In the genomic region with DNA sequence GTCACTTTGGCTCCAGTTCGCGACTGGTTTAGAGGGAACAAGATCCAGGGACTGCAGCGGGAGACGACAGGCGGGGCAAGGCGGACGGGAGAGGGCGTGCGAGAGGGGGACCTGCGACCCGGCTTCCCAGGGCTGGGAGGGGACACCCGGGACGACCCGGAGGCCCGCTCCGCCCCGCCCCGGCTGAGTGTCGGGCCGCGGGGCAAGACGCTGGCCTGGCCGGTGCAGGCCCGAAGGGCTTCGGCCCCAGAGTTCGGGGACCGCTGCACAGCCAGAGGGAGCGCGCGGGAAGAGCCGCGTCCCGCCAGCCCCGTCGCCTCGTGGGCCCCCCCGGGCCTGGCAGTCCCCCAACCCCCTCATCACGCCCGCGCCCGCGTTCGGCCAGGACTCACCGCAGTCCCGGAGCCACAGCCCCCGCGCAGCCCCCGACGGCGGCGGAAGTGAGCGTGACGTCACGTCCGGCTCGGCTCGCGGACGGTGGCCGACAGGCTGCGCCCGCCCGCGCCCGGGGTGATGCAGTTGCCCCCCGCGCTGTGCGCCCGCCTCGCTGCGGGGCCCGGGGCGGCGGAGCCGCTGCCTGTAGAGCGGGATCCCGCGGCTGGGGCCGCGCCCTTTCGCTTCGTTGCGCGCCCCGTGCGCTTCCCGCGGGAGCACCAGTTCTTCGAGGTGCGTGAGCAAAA, we compare ENCODE assay signal across 8 cellular contexts. TPM values are rescaled to one million over a fixed set of nuclear protein-coding genes. Genes with fewer than 3 reads are reported as not detected.
DNase-seq lines count a peak whose midpoint lies in the region; ATAC-seq and TF ChIP-seq lines count a peak whose summit lies in the region.

A gene with protein sequence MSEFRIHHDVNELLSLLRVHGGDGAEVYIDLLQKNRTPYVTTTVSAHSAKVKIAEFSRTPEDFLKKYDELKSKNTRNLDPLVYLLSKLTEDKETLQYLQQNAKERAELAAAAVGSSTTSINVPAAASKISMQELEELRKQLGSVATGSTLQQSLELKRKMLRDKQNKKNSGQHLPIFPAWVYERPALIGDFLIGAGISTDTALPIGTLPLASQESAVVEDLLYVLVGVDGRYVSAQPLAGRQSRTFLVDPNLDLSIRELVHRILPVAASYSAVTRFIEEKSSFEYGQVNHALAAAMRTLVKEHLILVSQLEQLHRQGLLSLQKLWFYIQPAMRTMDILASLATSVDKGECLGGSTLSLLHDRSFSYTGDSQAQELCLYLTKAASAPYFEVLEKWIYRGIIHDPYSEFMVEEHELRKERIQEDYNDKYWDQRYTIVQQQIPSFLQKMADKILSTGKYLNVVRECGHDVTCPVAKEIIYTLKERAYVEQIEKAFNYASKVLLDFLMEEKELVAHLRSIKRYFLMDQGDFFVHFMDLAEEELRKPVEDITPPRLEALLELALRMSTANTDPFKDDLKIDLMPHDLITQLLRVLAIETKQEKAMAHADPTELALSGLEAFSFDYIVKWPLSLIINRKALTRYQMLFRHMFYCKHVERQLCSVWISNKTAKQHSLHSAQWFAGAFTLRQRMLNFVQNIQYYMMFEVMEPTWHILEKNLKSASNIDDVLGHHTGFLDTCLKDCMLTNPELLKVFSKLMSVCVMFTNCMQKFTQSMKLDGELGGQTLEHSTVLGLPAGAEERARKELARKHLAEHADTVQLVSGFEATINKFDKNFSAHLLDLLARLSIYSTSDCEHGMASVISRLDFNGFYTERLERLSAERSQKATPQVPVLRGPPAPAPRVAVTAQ (minus strand): TSS at position 442 of the 680 bp plus-strand sequence. CDS start 5,931 bp downstream, outside the sequence.
A gene with protein sequence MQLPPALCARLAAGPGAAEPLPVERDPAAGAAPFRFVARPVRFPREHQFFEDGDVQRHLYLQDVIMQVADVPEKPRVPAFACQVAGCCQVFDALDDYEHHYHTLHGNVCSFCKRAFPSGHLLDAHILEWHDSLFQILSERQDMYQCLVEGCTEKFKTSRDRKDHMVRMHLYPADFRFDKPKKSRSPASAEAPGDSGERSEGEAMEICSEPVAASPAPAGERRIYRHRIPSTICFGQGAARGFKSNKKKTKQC (plus strand): TSS at position 484 of the 680 bp plus-strand sequence. CDS start 30 bp downstream, at position 514.

- H3K9me3 ChIP-seq in KOPT-K1 (ENCODE audit: insufficient read depth, low read length, poor library complexity, severe bottlenecking): no peaks in the 10 kb centered on the region
- H3K9me3 ChIP-seq in cardiac muscle cell (ENCODE audit: low read depth): no peaks in the 10 kb centered on the region
- no peaks in the 10 kb centered on the region for H3K9me3 ChIP-seq in transverse colon

- H3K4me1 ChIP-seq in cardiac muscle cell (ENCODE audit: low read depth) (peaks cover 5% of the 10 kb centered on the region), transverse colon (peaks cover 7 to 33% (median 18%) of the 10 kb centered on the region in 4 donors)

- intact Hi-C loops in posterior cingulate gyrus (cut with DNase I): no loop called here
- intact Hi-C loops in transverse colon (cut with DNase I; ENCODE audit: low total_unique reads): no loop called here

- DNase-seq in GM03348 (ENCODE audit: low spot score) (peak; percentile 96), SW480 (ENCODE audit: low spot score) (peak; percentile 61), cardiac muscle cell (ENCODE audit: low read depth in 1 of 2, low spot score in 1 of 2) (peak; percentile 88 to 89), posterior cingulate gyrus (peak; percentile 80 to 98 (median 84)), transverse colon (peak; percentile 89)
- peak; percentile 79 for DNase-seq in activated naive CD8-positive, alpha-beta T cell treated with anti-CD3 and anti-CD28 coated beads, Interleukin-2, amount 50 U/mL, for 16 hours (ENCODE audit: low read depth, low spot score)

- H3K27me3 ChIP-seq in cardiac muscle cell (no peaks in the 10 kb centered on the region), transverse colon (no peaks in the 10 kb centered on the region)

- TF ChIP-seq EP300 in transverse colon (IDR thresholded peaks at IDR 0.05; ENCODE audit: low read depth): no peak

- peaks cover 40% of the 10 kb centered on the region for H3K36me3 ChIP-seq in KOPT-K1 (ENCODE audit: insufficient read depth, low read length)
- peaks cover 22% of the 10 kb centered on the region for H3K36me3 ChIP-seq in cardiac muscle cell
- H3K36me3 ChIP-seq in transverse colon: peaks cover 0 to 9% (median 0%) of the 10 kb centered on the region in 4 donors

- H3K4me3 ChIP-seq in cardiac muscle cell (peak within 1 kb of the TSS; percentile 86), transverse colon (peak within 1 kb of the TSS; percentile 84 to 98 (median 93))

- ATAC-seq in GM21786 (IDR thresholded peaks at IDR 0.05; ENCODE audit: unreplicated experiment): peak; percentile 74

- peak; percentile 72 for TF ChIP-seq POLR2A in transverse colon (IDR thresholded peaks at IDR 0.05)

- TF ChIP-seq CTCF in cardiac muscle cell (IDR thresholded peaks at IDR 0.05; ENCODE audit: low read depth, low read length) (peak; percentile 22), transverse colon (IDR thresholded peaks at IDR 0.05) (peak in 1 of 5 experiments; percentile 10)

- in situ Hi-C loops in transverse colon (cut with MboI; ENCODE audit: low pct_ligation_motif_present in 1 of 4, low pct_unique_long_range_greater_than_20kb in 1 of 4, low sequenced_read_pairs in 3 of 4): no loop called here

- 0% methylated on average over 44 of the region's 90 CpGs; no CpG with 5 or more reads in 1 of the 2 donors for WGBS in transverse colon (ENCODE audit: low coverage in 1 of 2), 2 donors

- peak within 1 kb of the TSS; percentile 90 for H3K27ac ChIP-seq in KOPT-K1 (ENCODE audit: low read depth, low read length, poor library complexity, severe bottlenecking)
- peak within 1 kb of the TSS; percentile 96 for H3K27ac ChIP-seq in cardiac muscle cell
- peak within 1 kb of the TSS; percentile 97 to 98 (median 98) for H3K27ac ChIP-seq in transverse colon

RNA-seq across cellular contexts. Expression of the first gene that starts in this region (rescaled TPM):
- total RNA-seq in cardiac muscle cell (70.2 and 70.8 TPM in 2 replicates), transverse colon (10 to 100 TPM; 37.5 to 68.3 (median 47.6) TPM)
- 52.3 and 62.4 TPM in 2 replicates for polyA plus RNA-seq in cardiac muscle cell

RNA-seq across cellular contexts. Expression of the second gene that starts in this region (rescaled TPM):
- total RNA-seq in cardiac muscle cell: 53.7 and 67.1 TPM in 2 replicates
- polyA plus RNA-seq in cardiac muscle cell: 116 and 150 TPM in 2 replicates
- total RNA-seq in transverse colon: 100 to 1,000 TPM in 1 of 4 donors, 10 to 100 TPM in 3; 21.8 to 104 (median 27.2) TPM

Comparison
In these comparisons a context has a peak if more than half of its experiments do, and no peak if none do; other contexts are left out.
1. Peak in every context shown above with its lines: DNase-seq, ATAC-seq, H3K4me3 ChIP-seq and H3K27ac ChIP-seq.